1 cellular context compared by ENCODE assay signal in the genomic region with DNA sequence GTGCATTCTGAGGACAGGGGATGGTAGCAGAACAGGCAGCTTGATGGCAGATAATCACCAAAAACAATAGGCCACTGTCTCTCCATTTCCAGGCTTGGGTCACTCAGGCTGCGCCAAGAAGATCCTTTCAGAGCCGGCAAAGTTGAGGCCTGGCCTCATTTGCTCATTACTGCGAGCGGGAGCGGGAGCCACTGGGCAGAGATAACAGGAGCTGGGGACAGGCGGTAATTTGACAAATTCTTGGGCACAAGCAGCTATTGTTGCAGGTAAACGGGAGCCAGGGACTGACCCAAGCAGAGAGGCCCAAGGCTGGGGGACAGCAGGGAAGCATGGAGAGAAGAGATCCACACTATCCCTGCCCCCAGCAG.
TF ChIP-seq lines count a peak whose summit lies in the region.

No MANE protein-coding gene starts in this region.

TF ChIP-seq in K562, 482 proteins besides CTCF, POLR2A, EP300 and RAD21:
- TF ChIP-seq MGA (IDR thresholded peaks at IDR 0.05) (peak; percentile 47; the same call in 1 of the 2 replicates), E2F6 (IDR thresholded peaks at IDR 0.05; ENCODE audit: borderline replicate concordance in 1 of 2, extremely low read depth in 1 of 2, insufficient read depth in 1 of 2, insufficient read length in 1 of 2, low read depth in 1 of 2, low read length in 1 of 2, poor library complexity in 1 of 2, severe bottlenecking in 1 of 2) (peak in 1 of 2 experiments; percentile 86), SREBF1 (IDR thresholded peaks at IDR 0.05; ENCODE audit: borderline replicate concordance, low read depth, low read length) (no peak), L3MBTL2 (IDR thresholded peaks at IDR 0.05) (peak; percentile 74), PRDM10 (IDR thresholded peaks at IDR 0.05; ENCODE audit: partially characterized antibody) (peak; percentile 56)
